In genomic region chr14:100142073-100143040, GRCh38 we compare ENCODE assay signal across 11 cellular contexts. TPM values are rescaled to one million over a fixed set of nuclear protein-coding genes. Genes with fewer than 3 reads are reported as not detected.
DNase-seq lines count a peak whose midpoint lies in the region; ATAC-seq and TF ChIP-seq lines count a peak whose summit lies in the region.
"Had no signal": no experiment of that assay in that cellular context is flagged by ENCODE, and none has a peak within 500 bp of the region (broad histone marks: within the 10 kb centered on the region; RNA-seq: fewer than 3 reads in every experiment).

No MANE protein-coding gene starts in this region.

- peaks cover 9 to 34% (median 15%) of the 10 kb centered on the region in 3 donors for H3K4me1 Mint-ChIP-seq in CD8-positive, alpha-beta memory T cell

- H3K27me3 Mint-ChIP-seq in CD8-positive, alpha-beta memory T cell, result peaks cover 0 to 3% of the 10 kb centered on the region in 2 donors
- H3K27me3 Mint-ChIP-seq: memory B cell had no signal

- peak; percentile 23; the same call in 1 of the 3 replicates for ATAC-seq in SK-N-SH treated with all-trans-retinoic acid at 6 μM for 48 hours
- peak; percentile 73 for ATAC-seq in gastroesophageal sphincter
- no peak for ATAC-seq in HG02885 (IDR thresholded peaks at IDR 0.05; ENCODE audit: poor library complexity, unreplicated experiment)

- peaks cover 0 to 73% (median 8%) of the 10 kb centered on the region in 3 donors for H3K36me3 Mint-ChIP-seq in CD8-positive, alpha-beta memory T cell

- H3K4me1 ChIP-seq in CD8-positive, alpha-beta memory T cell (ENCODE audit: insufficient read depth, low read length), result peaks cover 10% of the 10 kb centered on the region
- peaks cover 0 to 43% (median 0%) of the 10 kb centered on the region in 3 donors for H3K4me1 ChIP-seq in gastroesophageal sphincter
- no peaks in the 10 kb centered on the region for H3K4me1 ChIP-seq in osteoblast (ENCODE audit: insufficient read depth, low read length)

- H3K79me2 ChIP-seq in osteoblast (ENCODE audit: insufficient read depth, low read length), result no peaks in the 10 kb centered on the region

- no peak for TF ChIP-seq POLR2A in gastroesophageal sphincter (IDR thresholded peaks at IDR 0.05)

- H3K27me3 ChIP-seq in CD8-positive, alpha-beta memory T cell (ENCODE audit: insufficient read depth, low read length, poor library complexity, severe bottlenecking), result no peaks in the 10 kb centered on the region
- no peaks in the 10 kb centered on the region for H3K27me3 ChIP-seq in gastroesophageal sphincter
- no peaks in the 10 kb centered on the region for H3K27me3 ChIP-seq in osteoblast (ENCODE audit: insufficient read depth, low read length)

- CTCF ChIA-PET in CD8-positive, alpha-beta memory T cell (lab: Charles Lee), result interaction anchor here (1.2 to 1.8 kb wide), 3 partner anchors 34 to 160 kb away, joined by 3 to 6 read pairs (median 5); no protein-coding TSS in a partner anchor

- H3K4me3 ChIP-seq in CD8-positive, alpha-beta memory T cell (ENCODE audit: low read length), result no peak overlapping the region
- peak overlapping the region in 1 of 2 donors; percentile 4 for H3K4me3 ChIP-seq in gastroesophageal sphincter
- no peak overlapping the region for H3K4me3 ChIP-seq in osteoblast (ENCODE audit: insufficient read depth, low read length)

- WGBS in gastroesophageal sphincter (ENCODE audit: low coverage in 1 of 2), 2 donors, result 40% methylated on average over 3 of the region's 14 CpGs; no CpG with 5 or more reads in 1 of the 2 donors

- TF ChIP-seq CTCF in gastroesophageal sphincter (IDR thresholded peaks at IDR 0.05) (no peak), osteoblast (IDR thresholded peaks at IDR 0.05; ENCODE audit: extremely low read depth, low read depth, low read length) (no peak)

- no peak for TF ChIP-seq EP300 in gastroesophageal sphincter (IDR thresholded peaks at IDR 0.05)

- no peaks in the 10 kb centered on the region for H3K9me3 ChIP-seq in CD8-positive, alpha-beta memory T cell (ENCODE audit: low read length)
- H3K9me3 ChIP-seq in gastroesophageal sphincter (no peaks in the 10 kb centered on the region), osteoblast (ENCODE audit: low read depth, low read length) (no peaks in the 10 kb centered on the region)

- no peak overlapping the region for H3K4me2 ChIP-seq in osteoblast (ENCODE audit: insufficient read depth, low read length)
- H3K4me2 ChIP-seq: KMS-11 had no signal

- POLR2A ChIA-PET in CD8-positive, alpha-beta memory T cell (lab: Charles Lee), result interaction anchor here (1.3 kb wide), 1 partner anchor 15 kb away, joined by 3 read pairs; no protein-coding TSS in a partner anchor

- peaks cover 43% of the 10 kb centered on the region for H3K36me3 ChIP-seq in CD8-positive, alpha-beta memory T cell (ENCODE audit: insufficient read depth, low read length)
- H3K36me3 ChIP-seq in gastroesophageal sphincter (peaks cover 0 to 32% of the 10 kb centered on the region in 2 donors), osteoblast (ENCODE audit: insufficient read depth, low read length) (peaks cover 3% of the 10 kb centered on the region)

- no peak for DNase-seq in CD8-positive, alpha-beta memory T cell
- DNase-seq in osteoblast (ENCODE audit: insufficient read length, low spot score, missing footprints) (peak; percentile 86), NCI-H2107 treated with DMSO at 0.1 percent for 48 hours (lab: John Stamatoyannopoulos, UW; ENCODE audit: unreplicated experiment) (no peak), AML-193 (lab: John Stamatoyannopoulos, UW) (no peak), germinal center (ENCODE audit: low spot score) (no peak)
- DNase-seq: NK-92 treated with Interleukin-12 subunit alpha and Interleukin-12 subunit beta, amount 100 ng/mL, for 24 hours had no signal

- H3K4me3 Mint-ChIP-seq in CD8-positive, alpha-beta memory T cell, result no peak overlapping the region
- H3K4me3 Mint-ChIP-seq: memory B cell had no signal

- peak overlapping the region; percentile 61 for H3K27ac ChIP-seq in CD8-positive, alpha-beta memory T cell (ENCODE audit: low read depth, low read length)
- peak overlapping the region in 3 of 4 donors; percentile 50 to 62 (median 55) for H3K27ac ChIP-seq in gastroesophageal sphincter
- no peak overlapping the region for H3K27ac ChIP-seq in osteoblast (ENCODE audit: low read depth, low read length)
- H3K27ac ChIP-seq: KMS-11 had no signal

- no peaks in the 10 kb centered on the region for H4K20me1 ChIP-seq in osteoblast (ENCODE audit: insufficient read depth, low read length)

- H2AFZ ChIP-seq in osteoblast (ENCODE audit: low read length), result no peak overlapping the region

- H3K27ac Mint-ChIP-seq in CD8-positive, alpha-beta memory T cell, result peak overlapping the region in 2 of 8 donors; percentile 47 to 51
- H3K27ac Mint-ChIP-seq: memory B cell had no signal

- peaks cover 0 to 2% (median 0%) of the 10 kb centered on the region in 5 donors for H3K9me3 Mint-ChIP-seq in CD8-positive, alpha-beta memory T cell
- H3K9me3 Mint-ChIP-seq: memory B cell had no signal

TF ChIP-seq in SK-N-SH treated with all-trans-retinoic acid at 6 μM for 48 hours, 23 proteins besides CTCF, POLR2A, EP300 and RAD21:
- TF ChIP-seq ZFP3 (CRISPR knock-in tag; IDR thresholded peaks at IDR 0.05), result peak; percentile 52; the same call in 1 of the 2 replicates
- TF ChIP-seq RARB (CRISPR knock-in tag; IDR thresholded peaks at IDR 0.05), result no peak
TF ChIP-seq in SK-N-SH treated with all-trans-retinoic acid at 6 μM for 48 hours: peak in this region for 1.

RNA-seq across cellular contexts. Expression of gene DEGS2, which starts 17.1 kb away (rescaled TPM):
- under 1 TPM; 0.35 to 0.42 TPM for total RNA-seq in CD8-positive, alpha-beta memory T cell
- polyA plus RNA-seq in CD8-positive, alpha-beta memory T cell, result 0.72 TPM
- total RNA-seq in gastroesophageal sphincter (under 1 TPM; 0.16 to 0.94 (median 0.68) TPM), osteoblast (0.29 and 0.36 TPM in 2 replicates)
